In the genomic region with DNA sequence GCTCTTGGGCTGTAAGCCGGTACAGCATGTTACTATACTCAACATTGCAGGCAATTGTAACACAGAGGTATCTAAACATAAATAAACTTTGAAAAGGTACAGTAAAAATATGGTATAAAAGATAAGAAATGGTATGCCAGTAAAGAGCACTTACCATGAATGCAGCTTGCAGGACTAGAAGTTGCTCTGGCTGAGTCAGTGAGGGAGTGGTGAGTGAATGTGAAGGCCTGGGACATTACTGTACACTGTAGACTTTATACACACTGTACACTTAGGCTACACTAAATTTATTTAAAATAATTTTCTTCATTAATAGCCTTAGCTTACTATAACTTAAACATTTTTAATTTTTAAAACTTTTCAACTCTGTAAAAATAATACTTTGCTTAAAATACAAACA, we compare ENCODE assay signal across 23 cellular contexts. TPM values are rescaled to one million over a fixed set of nuclear protein-coding genes. Genes with fewer than 3 reads are reported as not detected.
DNase-seq lines count a peak whose midpoint lies in the region; ATAC-seq, FAIRE-seq and TF ChIP-seq lines count a peak whose summit lies in the region.
"Had no signal": no experiment of that assay in that cellular context is flagged by ENCODE, and none has a peak within 500 bp of the region (broad histone marks: within the 10 kb centered on the region; RNA-seq: fewer than 3 reads in every experiment).

No MANE protein-coding gene starts in this region.

- no peak overlapping the region for H2AFZ ChIP-seq in mammary epithelial cell (ENCODE audit: low read depth, low read length)
- no peak overlapping the region for H2AFZ ChIP-seq in HepG2 (ENCODE audit: low read length)

- H3K4me1 ChIP-seq in mammary epithelial cell (ENCODE audit: insufficient read depth, low read length), result no peaks in the 10 kb centered on the region
- no peaks in the 10 kb centered on the region for H3K4me1 ChIP-seq in breast epithelium
- H3K4me1 ChIP-seq in right atrium auricular region, result no peaks in the 10 kb centered on the region
- H3K4me1 ChIP-seq in HepG2 (ENCODE audit: insufficient read depth, low read length), result no peaks in the 10 kb centered on the region

- no peak overlapping the region for H3K27ac ChIP-seq in mammary epithelial cell (ENCODE audit: insufficient read depth, low read depth, low read length)
- no peak overlapping the region for H3K27ac ChIP-seq in breast epithelium
- H3K27ac ChIP-seq in right atrium auricular region, result no peak overlapping the region
- no peak overlapping the region for H3K27ac ChIP-seq in HepG2 (ENCODE audit: extremely low read length, insufficient read depth, low read length)
- H3K27ac ChIP-seq: 22Rv1, KMS-11 had no signal

- H4K20me1 ChIP-seq in mammary epithelial cell (ENCODE audit: insufficient read depth, low read length) (no peaks in the 10 kb centered on the region), HepG2 (ENCODE audit: insufficient read depth, low read length) (no peaks in the 10 kb centered on the region)

- DNase-seq in mammary epithelial cell, result peak; percentile 35
- DNase-seq in breast epithelium (ENCODE audit: low spot score in 2 of 2), result no peak
- peak; percentile 31 for DNase-seq in dedifferentiated amniotic fluid mesenchymal stem cell (ENCODE audit: extremely low spot score)
- DNase-seq in foreskin fibroblast, result peak; percentile 34 to 73
- no peak for DNase-seq in right atrium auricular region (ENCODE audit: low spot score)
- DNase-seq in HepG2 (ENCODE audit: low spot score), result no peak
- no peak for DNase-seq in AG08395 (ENCODE audit: low spot score)
- DNase-seq: COR-L47, DMS 273 treated with DMSO at 0.1 percent for 48 hours, DND-41, GOT3, NCI-H1417, NCI-H187 treated with DMSO at 0.1 percent for 48 hours, NCI-H2227 treated with DMSO at 0.1 percent for 48 hours, NCI-H510A treated with DMSO at 0.1 percent for 48 hours, NCI-H774, OCI-M1, RPMI8226 had no signal

- intact Hi-C loops in mammary epithelial cell (cut with micrococcal nuclease), result no loop called here
- intact Hi-C loops in breast epithelium (cut with DNase I; ENCODE audit: low total_unique reads), result no loop called here
- intact Hi-C loops in HepG2 (cut with micrococcal nuclease; ENCODE audit: unreplicated experiment), result no loop called here

- FAIRE-seq in HepG2 (lab: Jason Lieb, UNC), result no peak
- FAIRE-seq: G401.6 had no signal

- in situ Hi-C loops in mammary epithelial cell (cut with MboI; ENCODE audit: low sequenced_read_pairs in 2 of 2), result loop anchor here in 1 of 2 donors (25.0 kb wide), 1 partner anchor 640 kb away; no protein-coding TSS in a partner anchor
- in situ Hi-C loops in HepG2 (cut with HindIII; ENCODE audit: extremely low pct_ligation_motif_present, low pct_unique_long_range_greater_than_20kb), result no loop called here

- H3K4me3 ChIP-seq in mammary epithelial cell (replicated peaks in 1 of 3; ENCODE audit: insufficient read depth in 1 of 3, low read depth in 2 of 3, low read length in 3 of 3), result no peak overlapping the region
- no peak overlapping the region for H3K4me3 ChIP-seq in breast epithelium
- no peak overlapping the region for H3K4me3 ChIP-seq in foreskin fibroblast (ENCODE audit: low read depth in 1 of 2, low read length in 2 of 2)
- H3K4me3 ChIP-seq in right atrium auricular region, result no peak overlapping the region
- H3K4me3 ChIP-seq in HepG2 (replicated peaks in 1 of 3; ENCODE audit: insufficient read depth in 1 of 3, low read depth in 2 of 3, low read length in 3 of 3), result no peak overlapping the region

- BruUV-seq in mammary epithelial cell (replicated peaks; lab: Mats Ljungman, UMichigan) (no TSS peak), HepG2 (replicated peaks; lab: Mats Ljungman, UMichigan) (no TSS peak)

- no peak for TF ChIP-seq RAD21 in HepG2 (CRISPR knock-in tag; IDR thresholded peaks at IDR 0.05)

- TF ChIP-seq CTCF in mammary epithelial cell (conservative IDR thresholded peaks at IDR 0.05 in 1 of 2, IDR thresholded peaks at IDR 0.05 in 1 of 2; ENCODE audit: extremely low read depth in 1 of 2, insufficient read depth in 1 of 2, low read depth in 1 of 2, low read length in 2 of 2) (no peak), breast epithelium (IDR thresholded peaks at IDR 0.05) (no peak), foreskin fibroblast (IDR thresholded peaks at IDR 0.05; ENCODE audit: low read depth, low read length) (no peak), right atrium auricular region (IDR thresholded peaks at IDR 0.05) (no peak), HepG2 (CRISPR knock-in tag; IDR thresholded peaks at IDR 0.05) (no peak)

- H3K9ac ChIP-seq in mammary epithelial cell (ENCODE audit: insufficient read depth, low read length) (no peak overlapping the region), HepG2 (ENCODE audit: insufficient read depth, low read depth, low read length) (no peak overlapping the region)
- H3K9ac ChIP-seq: KMS-11 had no signal

- POLR2A ChIA-PET in HepG2 (lab: Yijun Ruan, JAX), result no interaction called here

- dilution Hi-C loops in mammary epithelial cell (cut with HindIII; ENCODE audit: low sequenced_read_pairs), result no loop called here

- CTCF ChIA-PET in mammary epithelial cell (lab: Charles Lee; ENCODE audit: low non-redundant PET) (no interaction called here), HepG2 (lab: Yijun Ruan, JAX; ENCODE audit: low intra/inter-chr PET ratio, low total read pairs) (no interaction called here)

- WGBS in mammary epithelial cell (ENCODE audit: low coverage, missing lambda C conversion rate), result 100% methylated on average over 1 of the region's 1 CpG
- WGBS in HepG2 (ENCODE audit: low lambda C conversion rate), result 90% methylated on average over 1 of the region's 1 CpG

- H3K27me3 ChIP-seq in mammary epithelial cell (ENCODE audit: insufficient read depth, low read length) (no peaks in the 10 kb centered on the region), breast epithelium (no peaks in the 10 kb centered on the region), right atrium auricular region (no peaks in the 10 kb centered on the region), HepG2 (ENCODE audit: control insufficient read depth in 1 of 2, insufficient read depth in 2 of 2, low read length in 2 of 2) (no peaks in the 10 kb centered on the region)

- H3K4me2 ChIP-seq in mammary epithelial cell (ENCODE audit: insufficient read depth, low read depth, low read length), result no peak overlapping the region
- no peak overlapping the region for H3K4me2 ChIP-seq in HepG2 (ENCODE audit: low read depth, low read length)
- H3K4me2 ChIP-seq: KMS-11 had no signal

- H3K79me2 ChIP-seq in mammary epithelial cell (ENCODE audit: insufficient read depth, low read length) (no peaks in the 10 kb centered on the region), HepG2 (ENCODE audit: insufficient read depth, low read length) (no peaks in the 10 kb centered on the region)

- TF ChIP-seq POLR2A in breast epithelium (IDR thresholded peaks at IDR 0.05) (no peak), HepG2 (IDR thresholded peaks at IDR 0.05; ENCODE audit: insufficient read depth in 1 of 2, low read depth in 2 of 2, low read length in 2 of 2) (no peak)

- H3K9me3 ChIP-seq in mammary epithelial cell (replicated peaks; ENCODE audit: insufficient read depth, low read length), result no peaks in the 10 kb centered on the region
- H3K9me3 ChIP-seq in breast epithelium, result no peaks in the 10 kb centered on the region
- peaks cover 0 to 7% of the 10 kb centered on the region in 2 donors for H3K9me3 ChIP-seq in right atrium auricular region
- H3K9me3 ChIP-seq in HepG2 (ENCODE audit: low read length), result no peaks in the 10 kb centered on the region

- no peak for TF ChIP-seq EP300 in HepG2 (IDR thresholded peaks at IDR 0.05; ENCODE audit: low read depth in 2 of 2, low read length in 2 of 2)
- no peak for TF ChIP-seq EP300 in HepG2 (CRISPR knock-in tag; IDR thresholded peaks at IDR 0.05; ENCODE audit: borderline replicate concordance)

- H3K36me3 ChIP-seq in mammary epithelial cell (ENCODE audit: insufficient read depth, low read length), result no peaks in the 10 kb centered on the region
- H3K36me3 ChIP-seq in breast epithelium, result no peaks in the 10 kb centered on the region
- H3K36me3 ChIP-seq in right atrium auricular region, result no peaks in the 10 kb centered on the region
- H3K36me3 ChIP-seq in HepG2 (replicated peaks in 1 of 2; ENCODE audit: control insufficient read depth in 1 of 2, insufficient read depth in 2 of 2, low read length in 2 of 2), result no peaks in the 10 kb centered on the region

- ATAC-seq in HG03460 (IDR thresholded peaks at IDR 0.05; ENCODE audit: unreplicated experiment) (no peak), HepG2 (no peak)
- ATAC-seq: HCT116 had no signal

TF ChIP-seq in HepG2, 621 proteins besides CTCF, POLR2A, EP300 and RAD21 (continues in another document):
- TF ChIP-seq SALL2 (CRISPR knock-in tag; IDR thresholded peaks at IDR 0.05), result no peak
- TF ChIP-seq GATAD1 (CRISPR knock-in tag; IDR thresholded peaks at IDR 0.05), result no peak
- TF ChIP-seq MTA3 (CRISPR knock-in tag; IDR thresholded peaks at IDR 0.05), result no peak
- TF ChIP-seq U2AF1 (optimal IDR thresholded peaks at IDR 0.05; ENCODE audit: low read depth, low read length), result no peak

RNA-seq across cellular contexts. Expression of a gene that starts 37.8 kb away (rescaled TPM):
- total RNA-seq in mammary epithelial cell, result 1 to 10 TPM; 4.8 to 7.2 TPM
- 4.4 TPM for polyA plus RNA-seq in mammary epithelial cell
- polyA minus RNA-seq in mammary epithelial cell, result 3.4 TPM
- 10 to 100 TPM in 1 of 3 donors, 1 to 10 TPM in 2; 3.6 to 13.1 (median 7.3) TPM for total RNA-seq in breast epithelium
- total RNA-seq in right atrium auricular region, result 1 to 10 TPM; 1.1 to 2.6 TPM
- 8.6 and 11.8 TPM in 2 replicates for total RNA-seq in HepG2 (2016; rRNA removed; fragmentation: Illumina TruSeq; extraction: Trizol)
- 2.0 and 2.4 TPM in 2 replicates for total RNA-seq in HepG2 (2016; cell fraction: cytosol; rRNA removed; fragmentation: Illumina TruSeq; extraction: Trizol; ENCODE audit: low read depth)
- total RNA-seq in HepG2 (2016; cell fraction: insoluble cytoplasmic fraction; rRNA removed; fragmentation: Illumina TruSeq; extraction: Trizol), result 9.2 and 10.5 TPM in 2 replicates
- 5.8 and 6.0 TPM in 2 replicates for total RNA-seq in HepG2 (2016; cell fraction: membrane; rRNA removed; fragmentation: Illumina TruSeq; extraction: Trizol)
- 6.2 and 6.9 TPM in 2 replicates for total RNA-seq in HepG2 (2016; cell fraction: nucleus; rRNA removed; fragmentation: Illumina TruSeq; extraction: Trizol)
- 3.0 and 3.1 TPM in 2 replicates for polyA plus RNA-seq in HepG2 (2011; rRNA removed)
- polyA plus RNA-seq in HepG2 (2011; cell fraction: cytosol; rRNA removed), result 1.6 and 2.6 TPM in 2 replicates
- polyA plus RNA-seq in HepG2 (2011; cell fraction: nucleus; rRNA removed), result 1.8 and 2.0 TPM in 2 replicates
- 4.1 and 4.7 TPM in 2 replicates for polyA plus RNA-seq in HepG2 (2012)
- 1.0 and 1.3 TPM in 2 replicates for polyA plus RNA-seq in HepG2 (2016; cell fraction: cytosol; fragmentation: Illumina TruSeq; extraction: Trizol; ENCODE audit: low read depth)
- polyA plus RNA-seq in HepG2 (2016; cell fraction: insoluble cytoplasmic fraction; fragmentation: Illumina TruSeq; extraction: Trizol; ENCODE audit: low read depth), result 8.5 and 8.6 TPM in 2 replicates
- 2.5 and 2.8 TPM in 2 replicates for polyA plus RNA-seq in HepG2 (2016; cell fraction: membrane; fragmentation: Illumina TruSeq; extraction: Trizol; ENCODE audit: low read depth)
- 5.3 and 5.7 TPM in 2 replicates for polyA plus RNA-seq in HepG2 (2016; cell fraction: nucleus; fragmentation: Illumina TruSeq; extraction: Trizol; ENCODE audit: insufficient read depth, low read depth)
- 4.2 and 5.4 TPM in 2 replicates for polyA minus RNA-seq in HepG2 (2011; rRNA and poly(A)+ RNA removed; ENCODE audit: low replicate concordance)
- 4.5 and 5.0 TPM in 2 replicates for polyA minus RNA-seq in HepG2 (2011; cell fraction: cytosol; rRNA and poly(A)+ RNA removed)
- polyA minus RNA-seq in HepG2 (2011; cell fraction: nucleus; rRNA and poly(A)+ RNA removed), result 9.0 and 10.7 TPM in 2 replicates

Comparison
In these comparisons a context has a peak if more than half of its experiments do, and no peak if none do; other contexts are left out.
1. DNase-seq: peak in mammary epithelial cell (single experiment), dedifferentiated amniotic fluid mesenchymal stem cell (single experiment) and foreskin fibroblast (2 of 2); none in breast epithelium (0 of 2), right atrium auricular region (single experiment), HepG2 (single experiment) and AG08395 (single experiment).